In genomic region chr10:53432035-53432434, GRCh38 we compare ENCODE assay signal across 17 cellular contexts.
DNase-seq lines count a peak whose midpoint lies in the region; ATAC-seq, FAIRE-seq and TF ChIP-seq lines count a peak whose summit lies in the region.
"Had no signal": no experiment of that assay in that cellular context is flagged by ENCODE, and none has a peak within 500 bp of the region (broad histone marks: within the 10 kb centered on the region; RNA-seq: fewer than 3 reads in every experiment).

No MANE protein-coding gene starts in this region.

- H3K27me3 ChIP-seq in H9 (ENCODE audit: insufficient read depth, low read length) (no peaks in the 10 kb centered on the region), OCI-LY3 (ENCODE audit: low read depth, low read length) (no peaks in the 10 kb centered on the region), endothelial cell of umbilical vein (ENCODE audit: control insufficient read depth in 2 of 2, insufficient read depth in 2 of 2, low read length in 2 of 2) (no peaks in the 10 kb centered on the region)
- no peaks in the 10 kb centered on the region for H3K27me3 ChIP-seq in naive thymus-derived CD4-positive, alpha-beta T cell (ENCODE audit: control insufficient read depth in 2 of 2, insufficient read depth in 2 of 2, low read length in 2 of 2)
- H3K27me3 ChIP-seq: BLaER1 had no signal

- WGBS in H9 (ENCODE audit: extremely low coverage, insufficient read length, low lambda C conversion rate), result 100% methylated on average over 2 of the region's 2 CpGs

- peaks cover 0 to under 1% of the 10 kb centered on the region in 2 experiments; a peak in 1 of 5 replicates for H3K9me3 Mint-ChIP-seq in H9
- H3K9me3 Mint-ChIP-seq in naive thymus-derived CD4-positive, alpha-beta T cell, result peaks cover 0 to 16% (median 2%) of the 10 kb centered on the region in 11 donors

- H3K14ac ChIP-seq in H9 (ENCODE audit: insufficient read depth, low read length), result no peak overlapping the region

- H2AK5ac ChIP-seq in H9 (ENCODE audit: insufficient read length, low read length), result no peak overlapping the region

- H3K4me3 ChIP-seq in OCI-LY3 (ENCODE audit: low read length), result peak overlapping the region; percentile 72
- H3K4me3 ChIP-seq in endothelial cell of umbilical vein (replicated peaks in 1 of 3; ENCODE audit: insufficient read depth in 1 of 3, low read depth in 1 of 3, low read length in 3 of 3), result no peak overlapping the region
- H3K4me3 ChIP-seq in naive thymus-derived CD4-positive, alpha-beta T cell (ENCODE audit: low read length), result no peak overlapping the region
- H3K4me3 ChIP-seq: BLaER1, GM23248 had no signal

- no peak overlapping the region for H2BK5ac ChIP-seq in H9 (ENCODE audit: insufficient read length, low read length)

- no peak overlapping the region for H4K5ac ChIP-seq in H9 (ENCODE audit: insufficient read length, low read depth, low read length)

- H2BK120ac ChIP-seq in H9 (ENCODE audit: low read depth, low read length, poor library complexity, severe bottlenecking), result no peak overlapping the region

- H2BK20ac ChIP-seq in H9 (ENCODE audit: low read depth, low read length, poor library complexity, severe bottlenecking), result no peak overlapping the region

- peaks cover 38 to 42% of the 10 kb centered on the region in 2 experiments for H3K4me1 Mint-ChIP-seq in H9
- H3K4me1 Mint-ChIP-seq in naive thymus-derived CD4-positive, alpha-beta T cell, result no peaks in the 10 kb centered on the region
- H3K4me1 Mint-ChIP-seq: CD14-positive monocyte; CD4-positive, alpha-beta memory T cell had no signal

- no peaks in the 10 kb centered on the region for H3K79me1 ChIP-seq in H9 (ENCODE audit: insufficient read depth, low read depth, low read length, poor library complexity, severe bottlenecking)

- TF ChIP-seq POLR2A in endothelial cell of umbilical vein (IDR thresholded peaks at IDR 0.05; ENCODE audit: low read depth, low read length), result no peak

- no peak overlapping the region for H3K18ac ChIP-seq in H9 (ENCODE audit: insufficient read length, low read depth, low read length)

- H3K27ac ChIP-seq in H9 (ENCODE audit: insufficient read length, low read depth, low read length) (no peak overlapping the region), OCI-LY3 (ENCODE audit: low read length) (peak overlapping the region; percentile 46; the same call in 1 of the 2 replicates), endothelial cell of umbilical vein (ENCODE audit: insufficient read depth, low read depth, low read length) (no peak overlapping the region)
- H3K27ac ChIP-seq in naive thymus-derived CD4-positive, alpha-beta T cell (ENCODE audit: low read depth, low read length), result no peak overlapping the region
- H3K27ac ChIP-seq: BLaER1, GM23248, HL-60 had no signal

- peak overlapping the region in 2 of 3 experiments; percentile 78 to 81; a peak in 3 of 7 replicates for H3K27ac Mint-ChIP-seq in H9
- no peak overlapping the region for H3K27ac Mint-ChIP-seq in naive thymus-derived CD4-positive, alpha-beta T cell
- H3K27ac Mint-ChIP-seq: CD14-positive monocyte; CD4-positive, alpha-beta memory T cell had no signal

- H2BK12ac ChIP-seq in H9 (ENCODE audit: insufficient read length, low read depth, low read length), result no peak overlapping the region

- no peaks in the 10 kb centered on the region for H4K20me1 ChIP-seq in H9 (ENCODE audit: control insufficient read depth, insufficient read depth, insufficient read length)
- H4K20me1 ChIP-seq in OCI-LY3 (ENCODE audit: insufficient read depth, low read length), result no peaks in the 10 kb centered on the region
- no peaks in the 10 kb centered on the region for H4K20me1 ChIP-seq in endothelial cell of umbilical vein (replicated peaks; ENCODE audit: control insufficient read depth, extremely low read depth, insufficient read depth, low read length)
- H4K20me1 ChIP-seq: BLaER1 had no signal

- H3K36me3 ChIP-seq in OCI-LY3 (replicated peaks; ENCODE audit: low read depth, low read length), result no peaks in the 10 kb centered on the region
- H3K36me3 ChIP-seq in endothelial cell of umbilical vein (ENCODE audit: control insufficient read depth in 2 of 2, extremely low read depth in 1 of 2, insufficient read depth in 2 of 2, low read length in 2 of 2), result no peaks in the 10 kb centered on the region
- no peaks in the 10 kb centered on the region for H3K36me3 ChIP-seq in naive thymus-derived CD4-positive, alpha-beta T cell (ENCODE audit: control insufficient read depth in 2 of 3, insufficient read depth in 3 of 3, low read length in 3 of 3)
- H3K36me3 ChIP-seq: BLaER1 had no signal

- H3K4ac ChIP-seq in H9 (ENCODE audit: low read depth, low read length), result no peak overlapping the region

- no peak overlapping the region for H4K91ac ChIP-seq in H9 (ENCODE audit: insufficient read length, low read depth, low read length)

- DNase-seq in H9, result no peak
- no peak for DNase-seq in endothelial cell of umbilical vein (ENCODE audit: low read depth, low spot score)
- no peak for DNase-seq in NCI-H2029 (lab: John Stamatoyannopoulos, UW)
- DNase-seq in NCI-H510A treated with DMSO at 0.1 percent for 48 hours (lab: John Stamatoyannopoulos, UW), result no peak
- DNase-seq in naive thymus-derived CD4-positive, alpha-beta T cell, result no peak
- DNase-seq: ACHN; CD4-positive, alpha-beta memory T cell; DMS153; DMS79; GDM1; GM23248; HCEC 1CT had no signal

- no peak for TF ChIP-seq CTCF in H9 (conservative IDR thresholded peaks at IDR 0.05)
- no peak for TF ChIP-seq CTCF in OCI-LY3 (IDR thresholded peaks at IDR 0.05; ENCODE audit: low read depth, low read length)
- no peak for TF ChIP-seq CTCF in endothelial cell of umbilical vein (IDR thresholded peaks at IDR 0.05; ENCODE audit: extremely low read depth in 1 of 2, insufficient read depth in 1 of 2, low read depth in 1 of 2, low read length in 2 of 2)

- no peak overlapping the region for H3K56ac ChIP-seq in H9 (ENCODE audit: insufficient read length, low read depth, low read length)

- CTCF ChIA-PET in endothelial cell of umbilical vein (lab: Charles Lee), result interaction anchor here (0.7 to 1.8 kb wide), 2 partner anchors 9 to 19 kb away, joined by 3 to 6 read pairs; no protein-coding TSS in a partner anchor
- CTCF ChIA-PET in naive thymus-derived CD4-positive, alpha-beta T cell (lab: Charles Lee), result no interaction called here

- intact Hi-C loops in endothelial cell of umbilical vein (cut with micrococcal nuclease), result no loop called here
- intact Hi-C loops in naive thymus-derived CD4-positive, alpha-beta T cell (cut with micrococcal nuclease), result no loop called here

- no peaks in the 10 kb centered on the region for H3K23me2 ChIP-seq in H9 (ENCODE audit: insufficient read length, low read depth, low read length, poor library complexity, severe bottlenecking)

- H3K9ac ChIP-seq in H9 (ENCODE audit: extremely low read depth, insufficient read length, low read length) (no peak overlapping the region), OCI-LY3 (ENCODE audit: low read length) (peak overlapping the region; percentile 57; the same call in 1 of the 2 replicates), endothelial cell of umbilical vein (replicated peaks; ENCODE audit: extremely low read depth, insufficient read depth, low read length) (no peak overlapping the region)
- H3K9ac ChIP-seq: BLaER1, GM23248 had no signal

- H2AFZ ChIP-seq in H9 (ENCODE audit: low read length) (no peak overlapping the region), OCI-LY3 (ENCODE audit: low read depth, low read length) (peak overlapping the region; percentile 67; the same call in 1 of the 2 replicates), endothelial cell of umbilical vein (ENCODE audit: low read depth, low read length) (no peak overlapping the region)
- H2AFZ ChIP-seq: GM23248 had no signal

- H3T11ph ChIP-seq in H9 (ENCODE audit: low read length), result no peak overlapping the region

- H3K9me1 ChIP-seq in endothelial cell of umbilical vein (replicated peaks; ENCODE audit: control insufficient read depth, extremely low read depth, insufficient read depth, low read length), result no peaks in the 10 kb centered on the region

- no peak overlapping the region for H3K4me3 Mint-ChIP-seq in H9
- H3K4me3 Mint-ChIP-seq in naive thymus-derived CD4-positive, alpha-beta T cell, result no peak overlapping the region
- H3K4me3 Mint-ChIP-seq: CD14-positive monocyte; CD4-positive, alpha-beta memory T cell had no signal

- no peak overlapping the region for H3K23ac ChIP-seq in H9 (ENCODE audit: insufficient read length, low read depth, low read length)

- BruUV-seq in endothelial cell of umbilical vein (replicated peaks; lab: Mats Ljungman, UMichigan), result no TSS peak

- FAIRE-seq in endothelial cell of umbilical vein (lab: Jason Lieb, UNC), result peak; percentile 59
- FAIRE-seq: A204.1 had no signal

- no peak for ATAC-seq in naive thymus-derived CD4-positive, alpha-beta T cell

- H3K4me1 ChIP-seq in H9 (ENCODE audit: insufficient read depth, low read length) (no peaks in the 10 kb centered on the region), OCI-LY3 (ENCODE audit: low read length) (peaks cover 23% of the 10 kb centered on the region), endothelial cell of umbilical vein (ENCODE audit: control insufficient read depth, extremely low read depth, insufficient read depth, low read length) (no peaks in the 10 kb centered on the region)
- no peaks in the 10 kb centered on the region for H3K4me1 ChIP-seq in naive thymus-derived CD4-positive, alpha-beta T cell (ENCODE audit: control insufficient read depth in 2 of 2, insufficient read depth in 2 of 2, low read length in 2 of 2)
- H3K4me1 ChIP-seq: BLaER1 had no signal

- no peak overlapping the region for H4K8ac ChIP-seq in H9 (replicated peaks; ENCODE audit: insufficient read length, low read depth, low read length)

- H3K9me3 ChIP-seq in H9 (ENCODE audit: control insufficient read depth, low read depth, low read length), result peaks cover under 1% of the 10 kb centered on the region
- H3K9me3 ChIP-seq in OCI-LY3 (ENCODE audit: insufficient read depth, low read length), result no peaks in the 10 kb centered on the region
- no peaks in the 10 kb centered on the region for H3K9me3 ChIP-seq in endothelial cell of umbilical vein (replicated peaks; ENCODE audit: control insufficient read depth, insufficient read depth, low read length)
- H3K9me3 ChIP-seq in naive thymus-derived CD4-positive, alpha-beta T cell (ENCODE audit: control insufficient read depth in 2 of 3, low read length in 3 of 3), result no peaks in the 10 kb centered on the region
- H3K9me3 ChIP-seq: BLaER1 had no signal

- H3K4me2 ChIP-seq in H9 (ENCODE audit: insufficient read depth, insufficient read length, low read length) (no peak overlapping the region), OCI-LY3 (ENCODE audit: low read length) (peak overlapping the region; percentile 79), endothelial cell of umbilical vein (ENCODE audit: insufficient read depth, low read length) (no peak overlapping the region)
- H3K4me2 ChIP-seq: BLaER1 had no signal

- H3K27me3 Mint-ChIP-seq in H9 (ENCODE audit: low read depth), result no peaks in the 10 kb centered on the region
- no peaks in the 10 kb centered on the region for H3K27me3 Mint-ChIP-seq in naive thymus-derived CD4-positive, alpha-beta T cell
- H3K27me3 Mint-ChIP-seq: CD4-positive, alpha-beta memory T cell had no signal

- dilution Hi-C loops in endothelial cell of umbilical vein (cut with MboI; ENCODE audit: extremely low pct_ligation_motif_present, low sequenced_read_pairs), result no loop called here

- POLR2A ChIA-PET in endothelial cell of umbilical vein (lab: Charles Lee), result no interaction called here
- POLR2A ChIA-PET in naive thymus-derived CD4-positive, alpha-beta T cell (lab: Charles Lee), result no interaction called here

- H3K79me2 ChIP-seq in H9 (ENCODE audit: insufficient read depth, low read length) (no peaks in the 10 kb centered on the region), OCI-LY3 (ENCODE audit: low read length) (no peaks in the 10 kb centered on the region), endothelial cell of umbilical vein (ENCODE audit: control insufficient read depth, insufficient read depth, low read length) (no peaks in the 10 kb centered on the region)

- no peaks in the 10 kb centered on the region; a peak in 2 of 7 replicates for H3K36me3 Mint-ChIP-seq in H9 (ENCODE audit: insufficient read depth in 1 of 3, low read depth in 3 of 3)
- no peaks in the 10 kb centered on the region for H3K36me3 Mint-ChIP-seq in naive thymus-derived CD4-positive, alpha-beta T cell
- H3K36me3 Mint-ChIP-seq: CD14-positive monocyte; CD4-positive, alpha-beta memory T cell had no signal

- H2BK15ac ChIP-seq in H9 (ENCODE audit: low read depth, low read length), result no peak overlapping the region

Comparison
In these comparisons a context has a peak if more than half of its experiments do, and no peak if none do; other contexts are left out.
1. H3K27ac Mint-ChIP-seq: peak in H9 (2 of 3); none in naive thymus-derived CD4-positive, alpha-beta T cell (0 of 9).